8 cellular contexts compared by ENCODE assay signal in the genomic region with DNA sequence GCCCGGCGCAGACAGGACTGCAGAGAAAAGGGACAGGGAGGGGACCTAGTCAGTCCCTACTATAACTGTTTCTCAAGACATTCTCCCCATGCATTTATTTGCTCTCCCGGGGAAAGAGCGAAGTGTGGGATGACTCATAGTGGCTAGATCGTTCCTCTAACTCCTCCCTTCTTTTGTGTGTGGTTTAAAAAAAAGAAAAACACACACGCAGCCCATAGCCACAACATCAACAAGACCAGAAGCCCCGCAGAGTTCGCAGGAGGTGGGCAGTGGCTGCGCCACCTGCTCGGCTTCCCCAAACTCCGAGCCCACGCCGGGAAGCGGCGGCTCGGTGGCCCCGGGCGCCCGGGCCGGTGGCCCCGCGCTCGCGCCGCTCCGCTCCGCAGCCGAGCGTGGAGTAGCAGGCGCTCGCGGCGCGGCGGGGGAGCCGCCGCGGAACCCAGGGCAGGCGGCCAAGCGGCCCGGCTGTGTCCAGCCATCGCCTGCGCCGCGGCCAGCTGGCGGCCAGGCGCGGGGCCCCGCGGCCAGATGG. TPM values are rescaled to one million over a fixed set of nuclear protein-coding genes. Genes with fewer than 3 reads are reported as not detected.
DNase-seq lines count a peak whose midpoint lies in the region; ATAC-seq, FAIRE-seq and TF ChIP-seq lines count a peak whose summit lies in the region.

No MANE protein-coding gene starts in this region.

- peak overlapping the region; percentile 66 for H3K27ac ChIP-seq in RWPE2 (ENCODE audit: poor library complexity, severe bottlenecking)

- peak overlapping the region; percentile 93 for H3K4me3 ChIP-seq in RWPE2 (ENCODE audit: severe bottlenecking)

- H3K9me3 ChIP-seq in RWPE2 (ENCODE audit: severe bottlenecking), result no peaks in the 10 kb centered on the region

- H3K36me3 Mint-ChIP-seq in activated naive CD8-positive, alpha-beta T cell treated with anti-CD3 and anti-CD28 coated beads for 36 hours, result no peaks in the 10 kb centered on the region
- H3K36me3 Mint-ChIP-seq in osteocyte (ENCODE audit: unreplicated experiment), result peaks cover 4% of the 10 kb centered on the region

- no peaks in the 10 kb centered on the region for H3K4me1 ChIP-seq in RWPE2 (ENCODE audit: insufficient read depth, poor library complexity, severe bottlenecking)

- TF ChIP-seq CTCF in RWPE2 (IDR thresholded peaks at IDR 0.05; ENCODE audit: poor library complexity, severe bottlenecking), result no peak
- no peak for TF ChIP-seq CTCF in osteocyte (IDR thresholded peaks at IDR 0.05)

- FAIRE-seq in urothelium cell line (lab: Jason Lieb, UNC), result no peak

- no peaks in the 10 kb centered on the region for H3K9me3 Mint-ChIP-seq in activated naive CD8-positive, alpha-beta T cell treated with anti-CD3 and anti-CD28 coated beads for 36 hours
- no peaks in the 10 kb centered on the region for H3K9me3 Mint-ChIP-seq in osteocyte (ENCODE audit: unreplicated experiment)

- peak overlapping the region; percentile 90 for H3K4me3 Mint-ChIP-seq in activated naive CD8-positive, alpha-beta T cell treated with anti-CD3 and anti-CD28 coated beads for 36 hours
- peak overlapping the region; percentile 90 for H3K4me3 Mint-ChIP-seq in osteocyte (ENCODE audit: unreplicated experiment)

- H3K27ac Mint-ChIP-seq in activated naive CD8-positive, alpha-beta T cell treated with anti-CD3 and anti-CD28 coated beads for 36 hours, result peak overlapping the region; percentile 92
- H3K27ac Mint-ChIP-seq in osteocyte (ENCODE audit: unreplicated experiment), result peak overlapping the region; percentile 84

- intact Hi-C loops in head of caudate nucleus (cut with DNase I), result no loop called here

- H3K4me1 Mint-ChIP-seq in activated naive CD8-positive, alpha-beta T cell treated with anti-CD3 and anti-CD28 coated beads for 36 hours, result peaks cover 23% of the 10 kb centered on the region
- H3K4me1 Mint-ChIP-seq in osteocyte (ENCODE audit: unreplicated experiment), result peaks cover 27% of the 10 kb centered on the region

- DNase-seq in DMS53 (lab: John Stamatoyannopoulos, UW) (peak; percentile 62), RWPE2 (ENCODE audit: low spot score) (no peak), head of caudate nucleus (peak in 40 of 42 donors; percentile 27 to 87 (median 72)), osteocyte (ENCODE audit: extremely low spot score, unreplicated experiment) (no peak), urothelium cell line (ENCODE audit: low spot score) (peak; percentile 53)
- DNase-seq in activated naive CD8-positive, alpha-beta T cell treated with anti-CD3 and anti-CD28 coated beads for 36 hours, result peak; percentile 44

- ATAC-seq in GM21360 (IDR thresholded peaks at IDR 0.05; ENCODE audit: unreplicated experiment) (peak; percentile 27), HG03575 (IDR thresholded peaks at IDR 0.05; ENCODE audit: extremely low read depth, insufficient number of reproducible peaks, low FRiP score, unreplicated experiment) (peak; percentile 27), RWPE2 (ENCODE audit: low read depth) (peak; percentile 43)

- H3K36me3 ChIP-seq in RWPE2 (ENCODE audit: low read depth), result no peaks in the 10 kb centered on the region; the same call in 1 of the 2 replicates

- peaks cover 8% of the 10 kb centered on the region for H3K27me3 Mint-ChIP-seq in activated naive CD8-positive, alpha-beta T cell treated with anti-CD3 and anti-CD28 coated beads for 36 hours
- no peaks in the 10 kb centered on the region for H3K27me3 Mint-ChIP-seq in osteocyte (ENCODE audit: unreplicated experiment)

- no peaks in the 10 kb centered on the region for H3K27me3 ChIP-seq in RWPE2 (ENCODE audit: insufficient read depth, poor library complexity, severe bottlenecking)

RNA-seq across cellular contexts. Expression of a gene that starts 0.7 kb away (rescaled TPM):
- 10 to 100 TPM; 13.4 to 16.8 TPM for total RNA-seq in activated naive CD8-positive, alpha-beta T cell treated with anti-CD3 and anti-CD28 coated beads for 36 hours
- 20.6 and 21.0 TPM in 2 replicates for total RNA-seq in osteocyte

Comparison
In these comparisons a context has a peak if more than half of its experiments do, and no peak if none do; other contexts are left out.
1. DNase-seq: peak in DMS53 (single experiment), activated naive CD8-positive, alpha-beta T cell treated with anti-CD3 and anti-CD28 coated beads for 36 hours (single experiment), head of caudate nucleus (40 of 42) and urothelium cell line (single experiment); none in RWPE2 (single experiment) and osteocyte (single experiment).
2. Peak in every context shown above with its lines, with median percentiles within 50 percentile points of each other: ATAC-seq.